10 cellular contexts compared by ENCODE assay signal in genomic region chr17:6279659-6280058, GRCh38.
A peak's percentile ranks its signal among the peaks of the same experiment; 100 is the strongest.
DNase-seq lines count a peak whose midpoint lies in the region; ATAC-seq and TF ChIP-seq lines count a peak whose summit lies in the region.
"Had no signal": no experiment of that assay in that cellular context is flagged by ENCODE, and none has a peak within 500 bp of the region (broad histone marks: within the 10 kb centered on the region; RNA-seq: fewer than 3 reads in every experiment).

No MANE protein-coding gene starts in this region.

- WGBS in iPS DF 6.9 (ENCODE audit: insufficient coverage, insufficient read length) = no CpG with 5 or more reads among the region's 7 CpGs

- H3K36me3 Mint-ChIP-seq in activated T-helper 17 cell treated with anti-CD3 and anti-CD28 coated beads, Interleukin-2, amount 50 U/mL, for 72 hours (ENCODE audit: low read depth) = no peaks in the 10 kb centered on the region

- H3K4me1 Mint-ChIP-seq in activated T-helper 17 cell treated with anti-CD3 and anti-CD28 coated beads, Interleukin-2, amount 50 U/mL, for 72 hours = no peaks in the 10 kb centered on the region

- peak; percentile 54 for DNase-seq in COR-L47 (lab: John Stamatoyannopoulos, UW)
- DNase-seq in HPDE6-E6E7 (ENCODE audit: extremely low spot score) = peak; percentile 88
- DNase-seq in iPS DF 6.9 (ENCODE audit: low read depth, low spot score) = peak; percentile 67
- DNase-seq in NCI-H1048 (lab: John Stamatoyannopoulos, UW) = no peak
- DNase-seq: activated gamma-delta T cell, EL had no signal

- H3K9me2 ChIP-seq in OCI-LY1 (ENCODE audit: low read depth, low read length) = no peaks in the 10 kb centered on the region

- no peak overlapping the region for H3K4me3 Mint-ChIP-seq in activated T-helper 17 cell treated with anti-CD3 and anti-CD28 coated beads, Interleukin-2, amount 50 U/mL, for 72 hours

- no peak overlapping the region for H3K4me3 ChIP-seq in OCI-LY1 (ENCODE audit: low read depth, low read length, poor library complexity, severe bottlenecking)
- H3K4me3 ChIP-seq in iPS DF 6.9 (ENCODE audit: low read length) = no peak overlapping the region

- H3K9me3 Mint-ChIP-seq in activated T-helper 17 cell treated with anti-CD3 and anti-CD28 coated beads, Interleukin-2, amount 50 U/mL, for 72 hours = no peaks in the 10 kb centered on the region

- H3K36me3 ChIP-seq in OCI-LY1 (ENCODE audit: insufficient read depth, low read length) (no peaks in the 10 kb centered on the region), iPS DF 6.9 (ENCODE audit: control insufficient read depth, insufficient read depth, low read length) (no peaks in the 10 kb centered on the region)

- H3K27ac ChIP-seq in OCI-LY1 (ENCODE audit: low read depth, low read length, poor library complexity, severe bottlenecking) = no peak overlapping the region
- H3K27ac ChIP-seq in iPS DF 6.9 (ENCODE audit: low read length) = no peak overlapping the region

- peaks cover 19% of the 10 kb centered on the region for H3K27me3 Mint-ChIP-seq in activated T-helper 17 cell treated with anti-CD3 and anti-CD28 coated beads, Interleukin-2, amount 50 U/mL, for 72 hours

- peak; percentile 24; the same call in 1 of the 2 replicates for TF ChIP-seq CTCF in OCI-LY1 (IDR thresholded peaks at IDR 0.05; ENCODE audit: low read length)

- H3K27ac Mint-ChIP-seq in activated T-helper 17 cell treated with anti-CD3 and anti-CD28 coated beads, Interleukin-2, amount 50 U/mL, for 72 hours = no peak overlapping the region

- H3K4me2 ChIP-seq in OCI-LY1 (ENCODE audit: low read length) = no peak overlapping the region

- no peaks in the 10 kb centered on the region for H3K79me2 ChIP-seq in OCI-LY1 (ENCODE audit: insufficient read depth, low read length)

- H2AFZ ChIP-seq in OCI-LY1 (ENCODE audit: low read length) = no peak overlapping the region

- no peaks in the 10 kb centered on the region for H3K9me3 ChIP-seq in OCI-LY1 (ENCODE audit: low read length)
- no peaks in the 10 kb centered on the region for H3K9me3 ChIP-seq in iPS DF 6.9 (ENCODE audit: control insufficient read depth, insufficient read depth, low read length)

- H3F3A ChIP-seq in OCI-LY1 (ENCODE audit: insufficient read depth, low read length) = no peaks in the 10 kb centered on the region

- no peaks in the 10 kb centered on the region for H4K20me1 ChIP-seq in OCI-LY1 (ENCODE audit: insufficient read depth, low read length)

- H3K4me1 ChIP-seq in OCI-LY1 (ENCODE audit: insufficient read depth, low read length, severe bottlenecking) (no peaks in the 10 kb centered on the region), iPS DF 6.9 (ENCODE audit: control insufficient read depth, insufficient read depth, low read length) (peaks cover 2% of the 10 kb centered on the region)

- no peak for ATAC-seq in HG02870 (IDR thresholded peaks at IDR 0.05; ENCODE audit: unreplicated experiment)
- no peak for ATAC-seq in GM18498 (IDR thresholded peaks at IDR 0.05; ENCODE audit: unreplicated experiment)
- no peak for ATAC-seq in activated T-helper 17 cell treated with anti-CD3 and anti-CD28 coated beads, Interleukin-2, amount 50 U/mL, for 72 hours (replicated peaks)

- no peak overlapping the region for H3K9ac ChIP-seq in OCI-LY1 (ENCODE audit: low read length)

- no peaks in the 10 kb centered on the region for H3K27me3 ChIP-seq in OCI-LY1 (ENCODE audit: insufficient read depth, low read length)
- H3K27me3 ChIP-seq in iPS DF 6.9 (ENCODE audit: control insufficient read depth, insufficient read depth, low read length) = no peaks in the 10 kb centered on the region
